Comparison of ENCODE assay signal across 20 cellular contexts in the genomic region with DNA sequence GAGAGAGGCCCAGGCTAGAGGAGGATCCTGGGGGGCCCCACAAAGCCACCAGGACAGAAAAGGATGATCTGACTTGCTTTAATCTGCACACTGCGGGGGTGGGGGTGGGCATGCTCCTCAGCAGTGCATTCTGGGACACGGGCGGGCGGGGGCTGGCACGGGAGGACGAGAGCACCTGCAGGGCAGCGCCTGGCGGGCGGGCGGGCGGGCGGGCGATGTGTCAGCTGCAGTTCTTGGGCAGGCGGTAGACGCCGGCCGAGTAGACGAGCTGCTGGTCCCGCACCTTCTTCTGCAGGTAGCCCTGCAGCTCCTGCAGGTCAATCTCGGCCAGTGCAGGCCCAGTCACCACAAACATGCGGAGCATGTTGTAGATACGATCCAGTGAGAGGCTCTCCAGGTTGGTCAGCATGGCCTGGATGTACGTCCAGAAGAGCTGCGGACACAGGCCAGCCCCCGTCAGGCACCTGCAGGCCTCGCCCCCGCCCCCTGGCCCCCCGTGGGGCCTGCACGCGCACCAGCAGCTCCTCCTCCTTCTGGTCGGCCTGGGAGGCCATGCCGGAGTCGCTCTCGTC. TPM values are rescaled to one million over a fixed set of nuclear protein-coding genes. Genes with fewer than 3 reads are reported as not detected.
A peak's percentile ranks its signal among the peaks of the same experiment; 100 is the strongest.
DNase-seq lines count a peak whose midpoint lies in the region; ATAC-seq and TF ChIP-seq lines count a peak whose summit lies in the region.
"Had no signal": no experiment of that assay in that cellular context is flagged by ENCODE, and none has a peak within 500 bp of the region (broad histone marks: within the 10 kb centered on the region; RNA-seq: fewer than 3 reads in every experiment).

No MANE protein-coding gene starts in this region.

- H3K9me3 ChIP-seq in iPS-18a (ENCODE audit: control insufficient read depth, low read depth, low read length) (no peaks in the 10 kb centered on the region), testis (no peaks in the 10 kb centered on the region)
- H3K9me3 ChIP-seq: gastroesophageal sphincter, spleen, thyroid gland had no signal

- H3K9me3 Mint-ChIP-seq in stimulated activated naive CD8-positive, alpha-beta T cell treated with anti-CD3 and anti-CD28 coated beads, Interleukin-15, amount 100 ng/mL, for 72 hours = no peaks in the 10 kb centered on the region
- H3K9me3 Mint-ChIP-seq: activated naive CD8-positive, alpha-beta T cell treated with anti-CD3 and anti-CD28 coated beads, Interleukin-2, amount 10 ng/mL, durations not matched to agents 7 days and 5 days had no signal

- DNase-seq in stimulated activated naive CD8-positive, alpha-beta T cell treated with anti-CD3 and anti-CD28 coated beads, Interleukin-15, amount 100 ng/mL, for 72 hours = no peak
- DNase-seq in stimulated activated naive CD8-positive, alpha-beta T cell treated with anti-CD3 and anti-CD28 coated beads, Interleukin-15, Interleukin-2, amounts not matched to agents 100 U/mL and 50 U/mL, for 24 hours = no peak
- DNase-seq in NCI-H2171 (lab: John Stamatoyannopoulos, UW) (peak; percentile 29), testis (no peak), NCI-H345 (lab: John Stamatoyannopoulos, UW) (no peak), NCI-H510A (lab: John Stamatoyannopoulos, UW) (no peak)
- DNase-seq: activated naive CD8-positive, alpha-beta T cell treated with anti-CD3 and anti-CD28 coated beads, Interleukin-2, amount 10 ng/mL, durations not matched to agents 7 days and 5 days; AML-193; KBM-7; kidney; NCI-H1436; NK-92 treated with Interleukin-12 subunit alpha and Interleukin-12 subunit beta, amount 100 ng/mL, for 24 hours; spleen; thyroid gland had no signal

- no peak for TF ChIP-seq CTCF in testis (IDR thresholded peaks at IDR 0.05)

- H3K4me3 ChIP-seq in iPS-18a (ENCODE audit: low read length) = peak overlapping the region; percentile 6
- H3K4me3 ChIP-seq in testis = no peak overlapping the region
- H3K4me3 ChIP-seq: gastroesophageal sphincter, spleen, thyroid gland had no signal

- no peak for TF ChIP-seq POLR2A in testis (IDR thresholded peaks at IDR 0.05)

- H3K9ac ChIP-seq in iPS-18a (ENCODE audit: low read length) = no peak overlapping the region
- H3K9ac ChIP-seq: parathyroid adenoma had no signal

- intact Hi-C loops in testis (cut with DNase I; ENCODE audit: low total_unique reads) = no loop called here

- peaks cover 62% of the 10 kb centered on the region for H3K27me3 ChIP-seq in iPS-18a (ENCODE audit: control insufficient read depth, insufficient read depth, low read length)
- H3K27me3 ChIP-seq in testis = no peaks in the 10 kb centered on the region
- H3K27me3 ChIP-seq: thyroid gland had no signal

- peak; percentile 31 for ATAC-seq in stimulated activated naive CD8-positive, alpha-beta T cell treated with anti-CD3 and anti-CD28 coated beads, Interleukin-15, amount 100 ng/mL, for 72 hours
- ATAC-seq in stimulated activated naive CD8-positive, alpha-beta T cell treated with anti-CD3 and anti-CD28 coated beads, Interleukin-15, Interleukin-2, amounts not matched to agents 100 U/mL and 50 U/mL, for 24 hours = no peak
- ATAC-seq in HG02885 (IDR thresholded peaks at IDR 0.05; ENCODE audit: poor library complexity, unreplicated experiment) = no peak
- ATAC-seq: gastroesophageal sphincter had no signal

- H3K36me3 ChIP-seq in iPS-18a (ENCODE audit: control insufficient read depth, low read depth, low read length) (peaks cover under 1% of the 10 kb centered on the region), testis (ENCODE audit: low read depth, missing control alignments) (no peaks in the 10 kb centered on the region)

- H3K4me3 Mint-ChIP-seq in stimulated activated naive CD8-positive, alpha-beta T cell treated with anti-CD3 and anti-CD28 coated beads, Interleukin-15, amount 100 ng/mL, for 72 hours = no peak overlapping the region
- H3K4me3 Mint-ChIP-seq: activated naive CD8-positive, alpha-beta T cell treated with anti-CD3 and anti-CD28 coated beads, Interleukin-2, amount 10 ng/mL, durations not matched to agents 7 days and 5 days had no signal

- peaks cover 51% of the 10 kb centered on the region for H3K27me3 Mint-ChIP-seq in stimulated activated naive CD8-positive, alpha-beta T cell treated with anti-CD3 and anti-CD28 coated beads, Interleukin-15, amount 100 ng/mL, for 72 hours

- H3K27ac ChIP-seq in iPS-18a (ENCODE audit: low read length) (no peak overlapping the region), testis (no peak overlapping the region)
- H3K27ac ChIP-seq: gastroesophageal sphincter, parathyroid adenoma, spleen, thyroid gland had no signal

- H3K4me1 ChIP-seq in iPS-18a (ENCODE audit: control insufficient read depth, low read depth, low read length) (no peaks in the 10 kb centered on the region), testis (no peaks in the 10 kb centered on the region)
- H3K4me1 ChIP-seq: parathyroid adenoma had no signal

- H3K4me1 Mint-ChIP-seq in stimulated activated naive CD8-positive, alpha-beta T cell treated with anti-CD3 and anti-CD28 coated beads, Interleukin-15, amount 100 ng/mL, for 72 hours = peaks cover 26% of the 10 kb centered on the region
- H3K4me1 Mint-ChIP-seq: activated naive CD8-positive, alpha-beta T cell treated with anti-CD3 and anti-CD28 coated beads, Interleukin-2, amount 10 ng/mL, durations not matched to agents 7 days and 5 days had no signal

- H3K27ac Mint-ChIP-seq in stimulated activated naive CD8-positive, alpha-beta T cell treated with anti-CD3 and anti-CD28 coated beads, Interleukin-15, amount 100 ng/mL, for 72 hours = no peak overlapping the region
- H3K27ac Mint-ChIP-seq: activated naive CD8-positive, alpha-beta T cell treated with anti-CD3 and anti-CD28 coated beads, Interleukin-2, amount 10 ng/mL, durations not matched to agents 7 days and 5 days had no signal

- 72% methylated on average over 23 of the region's 34 CpGs; no CpG with 5 or more reads in 1 of the 2 donors for WGBS in testis, 2 donors

RNA-seq across cellular contexts. Expression of a gene that starts 3.0 kb away (rescaled TPM):
- 10 to 100 TPM; 19.8 to 37.9 TPM for total RNA-seq in testis
- polyA plus RNA-seq in testis (ENCODE audit: insufficient read depth, low read depth, low replicate concordance) = 83.2 TPM
- total RNA-seq: activated naive CD8-positive, alpha-beta T cell treated with anti-CD3 and anti-CD28 coated beads, Interleukin-2, amount 10 ng/mL, durations not matched to agents 7 days and 5 days; gastroesophageal sphincter; kidney; mucosa of gallbladder; SK-MEL-5; spleen; thyroid gland had no signal
- polyA plus RNA-seq: spleen had no signal

RNA-seq across cellular contexts. Expression of a gene that starts 5.0 kb away (rescaled TPM):
- 1 to 10 TPM; 2.4 to 5.1 TPM for total RNA-seq in testis
- not detected for polyA plus RNA-seq in testis (ENCODE audit: insufficient read depth, low read depth, low replicate concordance)
- total RNA-seq: activated naive CD8-positive, alpha-beta T cell treated with anti-CD3 and anti-CD28 coated beads, Interleukin-2, amount 10 ng/mL, durations not matched to agents 7 days and 5 days; thyroid gland had no signal

RNA-seq across cellular contexts. Expression of a gene that starts 13.6 kb away (rescaled TPM):
- 10 to 100 TPM; 91.0 to 98.5 TPM for total RNA-seq in testis
- polyA plus RNA-seq in testis (ENCODE audit: insufficient read depth, low read depth, low replicate concordance) = 80.6 TPM

RNA-seq across cellular contexts. Expression of a gene that starts 13.7 kb away (rescaled TPM):
- 100 to 1,000 TPM; 134 to 137 TPM for total RNA-seq in testis
- polyA plus RNA-seq in testis (ENCODE audit: insufficient read depth, low read depth, low replicate concordance) = 211 TPM

RNA-seq across cellular contexts. Expression of a gene that starts 25.7 kb away (rescaled TPM):
- 10 to 100 TPM; 25.9 to 35.2 TPM for total RNA-seq in testis
- polyA plus RNA-seq in testis (ENCODE audit: insufficient read depth, low read depth, low replicate concordance) = 17.2 TPM
